10 cellular contexts compared by ENCODE assay signal in the genomic region with DNA sequence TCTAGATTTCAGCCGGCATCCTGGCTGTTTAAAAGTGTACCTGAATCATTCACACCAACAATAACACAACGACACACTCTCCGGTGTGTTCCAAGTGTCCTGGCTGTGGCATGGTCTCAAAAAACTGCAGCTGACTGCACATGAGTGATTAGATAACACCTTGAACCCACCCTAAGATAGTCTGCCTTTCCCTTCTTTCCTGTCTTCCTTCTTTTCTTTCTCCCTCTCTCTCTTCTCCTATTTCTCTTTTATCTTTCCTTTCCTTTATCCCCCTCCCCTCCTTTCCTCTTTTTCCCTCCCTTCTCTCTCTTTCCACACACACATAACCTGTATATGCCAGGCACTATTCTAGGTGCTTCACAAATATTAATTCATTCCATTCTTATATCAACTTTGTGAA. TPM values are rescaled to one million over a fixed set of nuclear protein-coding genes. Genes with fewer than 3 reads are reported as not detected.
DNase-seq lines count a peak whose midpoint lies in the region; ATAC-seq, FAIRE-seq and TF ChIP-seq lines count a peak whose summit lies in the region.
"Had no signal": no experiment of that assay in that cellular context is flagged by ENCODE, and none has a peak within 500 bp of the region (broad histone marks: within the 10 kb centered on the region; RNA-seq: fewer than 3 reads in every experiment).

No MANE protein-coding gene starts in this region.

- H3K9ac ChIP-seq in IMR-90 (ENCODE audit: low read depth, low read length) (no peak overlapping the region), K562 (ENCODE audit: insufficient read depth in 1 of 2, low read depth in 2 of 2, low read length in 2 of 2) (peak overlapping the region; percentile 53 to 84; a peak in 3 of 4 replicates)

- TF ChIP-seq POLR2A in IMR-90 (IDR thresholded peaks at IDR 0.05; ENCODE audit: low read depth, low read length) = no peak
- no peak for TF ChIP-seq POLR2A in K562 (conservative IDR thresholded peaks at IDR 0.05)

- BruUV-seq in IMR-90 (replicated peaks; lab: Mats Ljungman, UMichigan) = no TSS peak
- BruUV-seq in K562 (replicated peaks; lab: Mats Ljungman, UMichigan) = no TSS peak

- no peaks in the 10 kb centered on the region for H3K27me3 ChIP-seq in CD4-positive, alpha-beta T cell (ENCODE audit: control insufficient read depth, insufficient read depth, low read length)
- H3K27me3 ChIP-seq in IMR-90 (ENCODE audit: control insufficient read depth, insufficient read depth, low read length) = no peaks in the 10 kb centered on the region
- H3K27me3 ChIP-seq in K562 (ENCODE audit: control insufficient read depth in 2 of 2, insufficient read depth in 2 of 2, low read length in 2 of 2) = no peaks in the 10 kb centered on the region
- H3K27me3 ChIP-seq: transverse colon had no signal

- no peak overlapping the region for H3K27ac ChIP-seq in CD4-positive, alpha-beta T cell (ENCODE audit: low read depth, low read length)
- H3K27ac ChIP-seq in IMR-90 (ENCODE audit: insufficient read depth, low read length) (no peak overlapping the region), K562 (ENCODE audit: extremely low read depth, low read depth, low read length) (peak overlapping the region; percentile 68; the same call in 2 of the 3 replicates)

- H4K91ac ChIP-seq in IMR-90 (ENCODE audit: insufficient read depth, low read depth, low read length) = no peak overlapping the region

- H3K4me2 ChIP-seq in IMR-90 (ENCODE audit: low read depth, low read length) = no peak overlapping the region
- H3K4me2 ChIP-seq in K562 (ENCODE audit: insufficient read depth, low read length) = peak overlapping the region; percentile 90

- H3K4me3 ChIP-seq in IMR-90 (ENCODE audit: insufficient read depth, low read depth, low read length) (no peak overlapping the region), K562 (peak overlapping the region; percentile 47; the same call in 1 of the 2 replicates)

- H3K4me1 ChIP-seq in IMR-90 (ENCODE audit: control insufficient read depth, insufficient read depth, low read length) (peaks cover 8% of the 10 kb centered on the region), K562 (replicated peaks in 1 of 2; ENCODE audit: control insufficient read depth in 2 of 2, insufficient read depth in 2 of 2, low read length in 2 of 2) (peaks cover 25 to 44% of the 10 kb centered on the region in 2 experiments)

- H3K9me3 ChIP-seq in CD4-positive, alpha-beta T cell (ENCODE audit: control insufficient read depth, low read length) = no peaks in the 10 kb centered on the region
- no peaks in the 10 kb centered on the region for H3K9me3 ChIP-seq in IMR-90 (ENCODE audit: control insufficient read depth, insufficient read depth, low read length)
- H3K9me3 ChIP-seq in K562 (replicated peaks; ENCODE audit: control insufficient read depth, insufficient read depth, low read depth, low read length) = no peaks in the 10 kb centered on the region
- H3K9me3 ChIP-seq: transverse colon had no signal

- intact Hi-C loops in CD4-positive, alpha-beta T cell (cut with DNase I, micrococcal nuclease) = loop anchor here in 1 of 2 experiments (5.0 kb wide), 3 partner anchors 254 to 841 kb away; partner anchors contain the start of genes MTHFS and TMED3
- intact Hi-C loops in IMR-90 (cut with micrococcal nuclease) = no loop called here
- intact Hi-C loops in K562 (cut with micrococcal nuclease) = loop anchor here (10.0 kb wide), 1 partner anchor 257 kb away; the partner anchor contains the start of gene MTHFS

- no peak for TF ChIP-seq EP300 in K562 (IDR thresholded peaks at IDR 0.05; ENCODE audit: low read length)

- no peaks in the 10 kb centered on the region for H3K36me3 Mint-ChIP-seq in CD4-positive, alpha-beta T cell (ENCODE audit: low read depth)
- no peaks in the 10 kb centered on the region for H3K36me3 Mint-ChIP-seq in nephron (ENCODE audit: low read depth)

- H2BK20ac ChIP-seq in IMR-90 (ENCODE audit: low read depth, low read length) = no peak overlapping the region

- peak overlapping the region; percentile 89 for H3K4me3 Mint-ChIP-seq in CD4-positive, alpha-beta T cell
- peak overlapping the region; percentile 82 to 88 (median 88) for H3K4me3 Mint-ChIP-seq in nephron

- ATAC-seq in CD4-positive, alpha-beta T cell (ENCODE audit: poor library complexity) = no peak
- no peak for ATAC-seq in IMR-90 (ENCODE audit: low read depth)
- ATAC-seq in K562 = no peak
- ATAC-seq in GM19395 (IDR thresholded peaks at IDR 0.05; ENCODE audit: unreplicated experiment) = no peak
- ATAC-seq in HG02973 (IDR thresholded peaks at IDR 0.05; ENCODE audit: unreplicated experiment) = no peak

- no peak overlapping the region for H2AK5ac ChIP-seq in IMR-90 (ENCODE audit: low read depth, low read length)

- H3K18ac ChIP-seq in IMR-90 (ENCODE audit: low read depth, low read length) = no peak overlapping the region

- CTCF ChIA-PET in CD4-positive, alpha-beta T cell (lab: Charles Lee) = interaction anchor here (1.4 kb wide), 1 partner anchor 92 kb away, joined by 4 read pairs; the partner anchor contains the start of gene ZFAND6
- CTCF ChIA-PET in IMR-90 (lab: Yijun Ruan, JAX) = interaction anchor here (1.1 kb wide), 1 partner anchor 91 kb away, joined by 3 read pairs; no protein-coding TSS in a partner anchor
- CTCF ChIA-PET in K562 (lab: Yijun Ruan, JAX; ENCODE audit: low intra/inter-chr PET ratio) = no interaction called here

- dilution Hi-C loops in IMR-90 (cut with HindIII; ENCODE audit: low sequenced_read_pairs, unreplicated experiment) = no loop called here

- H4K20me1 ChIP-seq in IMR-90 (ENCODE audit: insufficient read depth, low read length) = no peaks in the 10 kb centered on the region
- H4K20me1 ChIP-seq in K562 (replicated peaks; ENCODE audit: control insufficient read depth, insufficient read depth, low read length) = no peaks in the 10 kb centered on the region

- no peak overlapping the region for H3K56ac ChIP-seq in IMR-90 (ENCODE audit: extremely low read depth, insufficient read depth, low read length)

- no peaks in the 10 kb centered on the region for H3K27me3 Mint-ChIP-seq in CD4-positive, alpha-beta T cell
- H3K27me3 Mint-ChIP-seq in nephron (ENCODE audit: low read depth) = no peaks in the 10 kb centered on the region

- H3K79me2 ChIP-seq in K562 (ENCODE audit: control insufficient read depth, insufficient read depth, low read length) = peaks cover 27% of the 10 kb centered on the region

- H3K27ac Mint-ChIP-seq in CD4-positive, alpha-beta T cell = peak overlapping the region; percentile 74
- peak overlapping the region in 1 of 3 experiments; percentile 80 for H3K27ac Mint-ChIP-seq in nephron

- no peak overlapping the region for H2BK15ac ChIP-seq in IMR-90 (ENCODE audit: low read depth, low read length)

- H3K9me1 ChIP-seq in IMR-90 (ENCODE audit: insufficient read depth, low read length) (peaks cover 8% of the 10 kb centered on the region), K562 (ENCODE audit: control insufficient read depth, insufficient read depth, low read length) (no peaks in the 10 kb centered on the region)

- no peak overlapping the region for H3K14ac ChIP-seq in IMR-90 (replicated peaks; ENCODE audit: low read depth, low read length)

- H3K9me3 Mint-ChIP-seq in CD4-positive, alpha-beta T cell = no peaks in the 10 kb centered on the region
- H3K9me3 Mint-ChIP-seq in nephron = no peaks in the 10 kb centered on the region

- TF ChIP-seq RAD21 in IMR-90 (IDR thresholded peaks at IDR 0.05; ENCODE audit: low read length) = no peak
- TF ChIP-seq RAD21 in K562 (CRISPR knock-in tag; conservative IDR thresholded peaks at IDR 0.05 in 1 of 2, IDR thresholded peaks at IDR 0.05 in 1 of 2) = no peak

- H3K4me1 Mint-ChIP-seq in CD4-positive, alpha-beta T cell (ENCODE audit: low read depth) = peaks cover 29% of the 10 kb centered on the region
- peaks cover 40% of the 10 kb centered on the region for H3K4me1 Mint-ChIP-seq in nephron

- peaks cover 17 to 31% of the 10 kb centered on the region in 2 experiments for H3K79me1 ChIP-seq in IMR-90 (ENCODE audit: low read depth in 1 of 2, low read length in 2 of 2)

- POLR2A ChIA-PET in CD4-positive, alpha-beta T cell (lab: Charles Lee) = interaction anchor here (0.6 to 2.5 kb wide), 5 partner anchors 9 to 254 kb away, joined by 3 to 33 read pairs (median 5); partner anchors contain the start of gene ZFAND6
- POLR2A ChIA-PET in IMR-90 (lab: Charles Lee; ENCODE audit: unreplicated experiment) (no interaction called here), K562 (lab: Yijun Ruan, JAX) (interaction anchor here (0.6 to 2.2 kb wide), 4 partner anchors 9 to 165 kb away, joined by 3 to 6 read pairs (median 4); no protein-coding TSS in a partner anchor)

- no peak overlapping the region for H2BK5ac ChIP-seq in IMR-90 (ENCODE audit: low read depth, low read length, poor library complexity, severe bottlenecking)

- H3K36me3 ChIP-seq in IMR-90 (ENCODE audit: control insufficient read depth, insufficient read depth, low read length) = no peaks in the 10 kb centered on the region
- H3K36me3 ChIP-seq in K562 (ENCODE audit: control insufficient read depth, insufficient read depth, low read length) = peaks cover 13% of the 10 kb centered on the region; the same call in 1 of the 3 replicates
- H3K36me3 ChIP-seq: transverse colon had no signal

- 0 out of 4 replicates have a peak overlapping the region, but pooled peaks of 1 of the 2 experiments have one; percentile 17 for H4K8ac ChIP-seq in IMR-90 (ENCODE audit: low read depth in 2 of 2, low read length in 2 of 2)

- H4K5ac ChIP-seq in IMR-90 (ENCODE audit: low read depth, low read length) = no peak overlapping the region

- no peak overlapping the region for H2AFZ ChIP-seq in IMR-90 (replicated peaks; ENCODE audit: low read length, poor library complexity)
- H2AFZ ChIP-seq in K562 (ENCODE audit: low read depth, low read length) = peak overlapping the region; percentile 91

- in situ Hi-C loops in IMR-90 (cut with MboI; ENCODE audit: low sequenced_read_pairs) = no loop called here
- in situ Hi-C loops in K562 (cut with MboI) = loop anchor here (25.0 kb wide), 1 partner anchor 264 kb away; the partner anchor contains the start of gene MTHFS

- H2AK9ac ChIP-seq in IMR-90 (replicated peaks; ENCODE audit: low read depth, low read length, poor library complexity) = peak overlapping the region; percentile 20

- no peak for TF ChIP-seq CTCF in CD4-positive, alpha-beta T cell (IDR thresholded peaks at IDR 0.05)
- TF ChIP-seq CTCF in IMR-90 (conservative IDR thresholded peaks at IDR 0.05; ENCODE audit: low read depth, low read length) = no peak
- no peak for TF ChIP-seq CTCF in K562 (IDR thresholded peaks at IDR 0.05 in 2 of 3, conservative IDR thresholded peaks at IDR 0.05 in 1 of 3; ENCODE audit: insufficient read depth in 2 of 3, low read depth in 1 of 3, low read length in 3 of 3)
- no peak for TF ChIP-seq CTCF in nephron (IDR thresholded peaks at IDR 0.05; ENCODE audit: unreplicated experiment in 3 of 3)
- TF ChIP-seq CTCF in GM10266 (IDR thresholded peaks at IDR 0.05; ENCODE audit: control insufficient read depth, insufficient read depth, low read depth, missing control alignments) = no peak

- DNase-seq in CD4-positive, alpha-beta T cell = no peak
- DNase-seq in IMR-90 (no peak), K562 (ENCODE audit: extremely low read depth in 1 of 4, low spot score in 3 of 4) (peak in 1 of 4 experiments; percentile 57), A172 (ENCODE audit: low spot score) (no peak), GM10266 (ENCODE audit: extremely low spot score) (no peak)
- DNase-seq: transverse colon had no signal

- H2BK120ac ChIP-seq in IMR-90 (ENCODE audit: low read depth, low read length) = no peak overlapping the region

- no CpG with 5 or more reads among the region's 3 CpGs for WGBS in IMR-90 (ENCODE audit: extremely low coverage in 2 of 2, insufficient read length in 1 of 2), 2 experiments
- WGBS in K562 (ENCODE audit: insufficient coverage, low coverage, missing lambda C conversion rate) = 0% methylated on average over 3 of the region's 3 CpGs

- no peak overlapping the region for H3K4ac ChIP-seq in IMR-90 (ENCODE audit: low read depth, low read length)

- no peak for FAIRE-seq in K562 (lab: Jason Lieb, UNC)
- FAIRE-seq: bronchial epithelial cell had no signal

- H3K23ac ChIP-seq in IMR-90 (ENCODE audit: low read depth, low read length) = no peak overlapping the region

RNA-seq across cellular contexts. Expression of gene FAH, which starts 1.2 kb away (rescaled TPM):
- total RNA-seq in CD4-positive, alpha-beta T cell = 1 to 10 TPM; 2.5 to 2.6 TPM
- total RNA-seq in IMR-90 (2012; rRNA removed) (36.9 and 48.6 TPM in 2 replicates), K562 (2014; rRNA removed) (89.0 and 100 TPM in 2 replicates), K562 (2014; rRNA removed; fragmentation: Illumina TruSeq; extraction: Trizol) (51.1 and 66.8 TPM in 2 replicates), K562 (2015; rRNA removed; fragmentation: Illumina TruSeq; extraction: Trizol) (103 and 107 TPM in 2 replicates), K562 (2021) (117 and 121 TPM in 2 replicates)
- polyA plus RNA-seq in IMR-90 (2012; rRNA removed) (43.1 and 50.6 TPM in 2 replicates), K562 (2011; rRNA removed) (64.8 and 69.7 TPM in 2 replicates), K562 (2014; fragmentation: Illumina TruSeq; extraction: Trizol) (122 and 129 TPM in 2 replicates), K562 (2014; fragmentation: Nextera tagmentation; extraction: Ambion mirVana) (100 to 1,000 TPM; 302 to 310 TPM), K562 (2014; rRNA removed) (80.7 and 95.4 TPM in 2 replicates)
- 45.3 and 59.7 TPM in 2 replicates for polyA plus RNA-seq in IMR-90 (2012; cell fraction: cytosol; rRNA removed)
- polyA plus RNA-seq in IMR-90 (2012; cell fraction: nucleus; rRNA removed; ENCODE audit: low replicate concordance) = 75.0 and 78.4 TPM in 2 replicates
- 56.0 and 108 TPM in 2 replicates for total RNA-seq in K562 (2011; cell fraction: chromatin; rRNA removed; ENCODE audit: low replicate concordance)
- total RNA-seq in K562 (2011; cell fraction: nucleolus; rRNA removed) = 63.9 and 67.4 TPM in 2 replicates
- total RNA-seq in K562 (2011; cell fraction: nucleoplasm; rRNA removed) = 79.6 and 83.7 TPM in 2 replicates
- 77.3 and 116 TPM in 2 replicates for polyA plus RNA-seq in K562 (2011; cell fraction: cytosol; rRNA removed)
- 114 and 173 TPM in 2 replicates for polyA plus RNA-seq in K562 (2011; cell fraction: nucleus; rRNA removed)
- polyA plus RNA-seq in K562 (2012) = 158 and 187 TPM in 2 replicates
- polyA minus RNA-seq in K562 (2011; rRNA and poly(A)+ RNA removed) = 80.7 and 150 TPM in 2 replicates
- 62.9 and 87.4 TPM in 2 replicates for polyA minus RNA-seq in K562 (2011; cell fraction: cytosol; rRNA and poly(A)+ RNA removed)
- polyA minus RNA-seq in K562 (2011; cell fraction: nucleus; rRNA and poly(A)+ RNA removed) = 44.5 and 46.4 TPM in 2 replicates
- total RNA-seq in A172 (2014; rRNA removed; shearing (Covaris generic)) = 22.6 and 24.5 TPM in 2 replicates
